In genomic region chr1:228417471-228418203, GRCh38 we compare ENCODE assay signal across 12 cellular contexts.
A peak's percentile ranks its signal among the peaks of the same experiment; 100 is the strongest.
DNase-seq lines count a peak whose midpoint lies in the region; ATAC-seq and TF ChIP-seq lines count a peak whose summit lies in the region.
"Had no signal": no experiment of that assay in that cellular context is flagged by ENCODE, and none has a peak within 500 bp of the region (broad histone marks: within the 10 kb centered on the region; RNA-seq: fewer than 3 reads in every experiment).

No MANE protein-coding gene starts in this region.

- peak overlapping the region; percentile 49 for H3K4me3 Mint-ChIP-seq in activated naive CD8-positive, alpha-beta T cell
- no peak overlapping the region for H3K4me3 Mint-ChIP-seq in activated naive CD8-positive, alpha-beta T cell treated with anti-CD3 and anti-CD28 coated beads, Interleukin-2, amount 50 U/mL, for 24 hours

- DNase-seq in activated naive CD8-positive, alpha-beta T cell treated with anti-CD3 and anti-CD28 coated beads, Interleukin-2, amount 50 U/mL, for 24 hours, result no peak
- DNase-seq in amniotic epithelial cell (ENCODE audit: low read depth) (peak; percentile 74), islet precursor cell (peak; percentile 75), GM13977 (ENCODE audit: low spot score) (no peak), NCI-H69 (lab: John Stamatoyannopoulos, UW) (no peak)
- no peak for DNase-seq in activated CD4-positive, alpha-beta T cell treated with anti-CD3 and anti-CD28 coated beads, Interleukin-2, amount 50 U/mL, for 1 hour
- no peak for DNase-seq in activated naive CD4-positive, alpha-beta T cell treated with Interleukin-2 at 50 U/mL for 16 hours
- DNase-seq: ACHN, NCI-H1417, T1000, testis had no signal

- peaks cover 16% of the 10 kb centered on the region for H3K4me1 Mint-ChIP-seq in activated naive CD8-positive, alpha-beta T cell (ENCODE audit: low read depth)
- peaks cover 9% of the 10 kb centered on the region for H3K4me1 Mint-ChIP-seq in activated naive CD8-positive, alpha-beta T cell treated with anti-CD3 and anti-CD28 coated beads, Interleukin-2, amount 50 U/mL, for 24 hours

- in situ Hi-C loops in GM13977 (cut with MboI; ENCODE audit: low pct_unique_long_range_greater_than_20kb, low sequenced_read_pairs, unreplicated experiment), result no loop called here

- no peak overlapping the region for H3K27ac Mint-ChIP-seq in activated naive CD8-positive, alpha-beta T cell
- H3K27ac Mint-ChIP-seq in activated naive CD8-positive, alpha-beta T cell treated with anti-CD3 and anti-CD28 coated beads, Interleukin-2, amount 50 U/mL, for 24 hours, result no peak overlapping the region

- no peaks in the 10 kb centered on the region for H3K36me3 Mint-ChIP-seq in activated naive CD8-positive, alpha-beta T cell
- no peaks in the 10 kb centered on the region for H3K36me3 Mint-ChIP-seq in activated naive CD8-positive, alpha-beta T cell treated with anti-CD3 and anti-CD28 coated beads, Interleukin-2, amount 50 U/mL, for 24 hours (ENCODE audit: low read depth)

- ATAC-seq in activated naive CD8-positive, alpha-beta T cell treated with anti-CD3 and anti-CD28 coated beads, Interleukin-2, amount 50 U/mL, for 24 hours, result no peak

- H3K9me3 Mint-ChIP-seq in activated naive CD8-positive, alpha-beta T cell (ENCODE audit: low read depth), result no peaks in the 10 kb centered on the region
- H3K9me3 Mint-ChIP-seq in activated naive CD8-positive, alpha-beta T cell treated with anti-CD3 and anti-CD28 coated beads, Interleukin-2, amount 50 U/mL, for 24 hours, result no peaks in the 10 kb centered on the region

- TF ChIP-seq CTCF in GM13977 (IDR thresholded peaks at IDR 0.05; ENCODE audit: extremely low read depth, insufficient read depth, missing control alignments), result no peak

- H3K27me3 Mint-ChIP-seq in activated naive CD8-positive, alpha-beta T cell, result peaks cover 3% of the 10 kb centered on the region
- H3K27me3 Mint-ChIP-seq in activated naive CD8-positive, alpha-beta T cell treated with anti-CD3 and anti-CD28 coated beads, Interleukin-2, amount 50 U/mL, for 24 hours, result peaks cover 25% of the 10 kb centered on the region

Comparison
In these comparisons a context has a peak if more than half of its experiments do, and no peak if none do; other contexts are left out.
1. DNase-seq: peak in amniotic epithelial cell (single experiment) and islet precursor cell (single experiment); none in activated naive CD8-positive, alpha-beta T cell treated with anti-CD3 and anti-CD28 coated beads, Interleukin-2, amount 50 U/mL, for 24 hours (single experiment), GM13977 (single experiment), activated CD4-positive, alpha-beta T cell treated with anti-CD3 and anti-CD28 coated beads, Interleukin-2, amount 50 U/mL, for 1 hour (single experiment), activated naive CD4-positive, alpha-beta T cell treated with Interleukin-2 at 50 U/mL for 16 hours (single experiment) and NCI-H69 (single experiment).